ENCODE assay signal across 1 cellular context in the genomic region with DNA sequence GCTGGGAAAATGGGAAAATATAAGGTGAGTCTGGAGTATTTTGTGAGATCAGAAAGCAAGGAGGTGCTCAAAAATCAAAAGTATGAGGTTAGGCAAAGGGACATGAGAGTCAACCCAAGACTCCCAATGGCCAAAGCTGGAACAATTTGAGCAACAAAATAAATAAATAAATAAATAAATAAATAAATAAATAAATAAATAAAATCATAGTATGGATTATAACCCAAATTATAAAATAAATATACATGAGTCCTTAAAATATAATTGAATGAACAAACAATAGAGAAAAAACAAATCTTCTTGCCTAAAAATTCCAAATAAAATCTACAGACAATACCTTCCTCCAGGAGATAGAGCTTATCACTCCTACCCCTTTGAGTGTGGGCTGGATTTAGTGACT.
TF ChIP-seq lines count a peak whose summit lies in the region.

No MANE protein-coding gene starts in this region.

TF ChIP-seq in HEK293, 187 proteins besides CTCF, POLR2A, EP300 and RAD21 (continued from another document and continues in another):
- TF ChIP-seq ZNF404 (tag by site-specific recombination; IDR thresholded peaks at IDR 0.05) (no peak), ZNF23 (tag by site-specific recombination; IDR thresholded peaks at IDR 0.05; ENCODE audit: borderline replicate concordance) (no peak), ZSCAN16 (tag by site-specific recombination; IDR thresholded peaks at IDR 0.05) (no peak), GLIS2 (tag by site-specific recombination; IDR thresholded peaks at IDR 0.05) (no peak), ZNF19 (tag by site-specific recombination; IDR thresholded peaks at IDR 0.05; ENCODE audit: low read depth) (0 out of 2 replicates have a peak, but pooled peaks have one; percentile 50), ZNF211 (tag by site-specific recombination; IDR thresholded peaks at IDR 0.05; ENCODE audit: low read depth) (no peak), BCL11A (tag by site-specific recombination; IDR thresholded peaks at IDR 0.05; ENCODE audit: low read depth) (no peak), ZNF843 (tag by site-specific recombination; IDR thresholded peaks at IDR 0.05) (no peak), ZNF571 (tag by site-specific recombination; IDR thresholded peaks at IDR 0.05) (no peak), YY1 (tag by site-specific recombination; IDR thresholded peaks at IDR 0.05) (no peak), PRDM1 (tag by site-specific recombination; IDR thresholded peaks at IDR 0.05) (no peak), ZNF184 (tag by site-specific recombination; IDR thresholded peaks at IDR 0.05) (no peak), ZNF677 (tag by site-specific recombination; IDR thresholded peaks at IDR 0.05) (no peak), ZBTB21 (tag by site-specific recombination; IDR thresholded peaks at IDR 0.05) (peak; percentile 52; the same call in 1 of the 2 replicates), MYNN (tag by site-specific recombination; IDR thresholded peaks at IDR 0.05; ENCODE audit: borderline replicate concordance) (no peak), HOXC10 (CRISPR knock-in tag; IDR thresholded peaks at IDR 0.05) (no peak), ZNF114 (tag by site-specific recombination; IDR thresholded peaks at IDR 0.05) (no peak), OVOL3 (tag by site-specific recombination; IDR thresholded peaks at IDR 0.05) (no peak), ZNF777 (tag by site-specific recombination; IDR thresholded peaks at IDR 0.05; ENCODE audit: borderline replicate concordance) (no peak), ZNF266 (tag by site-specific recombination; IDR thresholded peaks at IDR 0.05; ENCODE audit: low read depth) (peak; percentile 94), ZNF658 (tag by site-specific recombination; IDR thresholded peaks at IDR 0.05) (no peak), SETDB1 (IDR thresholded peaks at IDR 0.05; ENCODE audit: insufficient read length, low read length) (no peak), ZNF510 (tag by site-specific recombination; IDR thresholded peaks at IDR 0.05; ENCODE audit: insufficient replicate concordance) (peak; percentile 93), ZNF155 (tag by site-specific recombination; IDR thresholded peaks at IDR 0.05) (no peak), ZNF626 (tag by site-specific recombination; IDR thresholded peaks at IDR 0.05) (no peak), ZNF202 (tag by site-specific recombination; IDR thresholded peaks at IDR 0.05; ENCODE audit: borderline replicate concordance) (peak; percentile 79; the same call in 1 of the 2 replicates), ZFP69B (tag by site-specific recombination; IDR thresholded peaks at IDR 0.05) (no peak), ZNF239 (tag by site-specific recombination; IDR thresholded peaks at IDR 0.05) (no peak), TRIM28 (IDR thresholded peaks at IDR 0.05; ENCODE audit: borderline replicate concordance, low read length) (no peak), KLF7 (tag by site-specific recombination; IDR thresholded peaks at IDR 0.05; ENCODE audit: borderline replicate concordance) (0 out of 2 replicates have a peak, but pooled peaks have one; percentile 38), ZNF416 (tag by site-specific recombination; IDR thresholded peaks at IDR 0.05) (no peak), KLF16 (tag by site-specific recombination; IDR thresholded peaks at IDR 0.05) (no peak), ZBTB48 (tag by site-specific recombination; IDR thresholded peaks at IDR 0.05) (no peak), ZNF2 (tag by site-specific recombination; IDR thresholded peaks at IDR 0.05) (no peak), ZNF530 (tag by site-specific recombination; IDR thresholded peaks at IDR 0.05; ENCODE audit: low read depth) (peak; percentile 57; the same call in 1 of the 2 replicates), ZIC2 (tag by site-specific recombination; IDR thresholded peaks at IDR 0.05) (no peak), ZNF391 (tag by site-specific recombination; IDR thresholded peaks at IDR 0.05; ENCODE audit: borderline replicate concordance, low read depth) (no peak), GLI2 (tag by site-specific recombination; IDR thresholded peaks at IDR 0.05; ENCODE audit: borderline replicate concordance, low read depth) (peak; percentile 23; the same call in 1 of the 2 replicates), TCF7L2 (IDR thresholded peaks at IDR 0.05; ENCODE audit: borderline replicate concordance, low read depth, low read length) (no peak), ZNF548 (tag by site-specific recombination; IDR thresholded peaks at IDR 0.05) (no peak), EGR2 (tag by site-specific recombination; IDR thresholded peaks at IDR 0.05; ENCODE audit: low read depth) (no peak), ZNF501 (tag by site-specific recombination; IDR thresholded peaks at IDR 0.05) (0 out of 2 replicates have a peak, but pooled peaks have one; percentile 45), ZNF473 (tag by site-specific recombination; IDR thresholded peaks at IDR 0.05) (no peak), ZNF670 (tag by site-specific recombination; IDR thresholded peaks at IDR 0.05; ENCODE audit: low read depth) (no peak), ZNF830 (tag by site-specific recombination; IDR thresholded peaks at IDR 0.05; ENCODE audit: low read depth) (no peak), SP7 (tag by site-specific recombination; IDR thresholded peaks at IDR 0.05) (no peak), ZNF16 (tag by site-specific recombination; IDR thresholded peaks at IDR 0.05; ENCODE audit: low read depth) (no peak)
- TF ChIP-seq, protein P1, sequence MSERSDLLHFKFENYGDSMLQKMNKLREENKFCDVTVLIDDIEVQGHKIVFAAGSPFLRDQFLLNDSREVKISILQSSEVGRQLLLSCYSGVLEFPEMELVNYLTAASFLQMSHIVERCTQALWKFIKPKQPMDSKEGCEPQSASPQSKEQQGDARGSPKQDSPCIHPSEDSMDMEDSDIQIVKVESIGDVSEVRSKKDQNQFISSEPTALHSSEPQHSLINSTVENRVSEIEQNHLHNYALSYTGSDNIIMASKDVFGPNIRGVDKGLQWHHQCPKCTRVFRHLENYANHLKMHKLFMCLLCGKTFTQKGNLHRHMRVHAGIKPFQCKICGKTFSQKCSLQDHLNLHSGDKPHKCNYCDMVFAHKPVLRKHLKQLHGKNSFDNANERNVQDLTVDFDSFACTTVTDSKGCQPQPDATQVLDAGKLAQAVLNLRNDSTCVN (tag by site-specific recombination; optimal IDR thresholded peaks at IDR 0.05): no peak
- TF ChIP-seq, protein P2, sequence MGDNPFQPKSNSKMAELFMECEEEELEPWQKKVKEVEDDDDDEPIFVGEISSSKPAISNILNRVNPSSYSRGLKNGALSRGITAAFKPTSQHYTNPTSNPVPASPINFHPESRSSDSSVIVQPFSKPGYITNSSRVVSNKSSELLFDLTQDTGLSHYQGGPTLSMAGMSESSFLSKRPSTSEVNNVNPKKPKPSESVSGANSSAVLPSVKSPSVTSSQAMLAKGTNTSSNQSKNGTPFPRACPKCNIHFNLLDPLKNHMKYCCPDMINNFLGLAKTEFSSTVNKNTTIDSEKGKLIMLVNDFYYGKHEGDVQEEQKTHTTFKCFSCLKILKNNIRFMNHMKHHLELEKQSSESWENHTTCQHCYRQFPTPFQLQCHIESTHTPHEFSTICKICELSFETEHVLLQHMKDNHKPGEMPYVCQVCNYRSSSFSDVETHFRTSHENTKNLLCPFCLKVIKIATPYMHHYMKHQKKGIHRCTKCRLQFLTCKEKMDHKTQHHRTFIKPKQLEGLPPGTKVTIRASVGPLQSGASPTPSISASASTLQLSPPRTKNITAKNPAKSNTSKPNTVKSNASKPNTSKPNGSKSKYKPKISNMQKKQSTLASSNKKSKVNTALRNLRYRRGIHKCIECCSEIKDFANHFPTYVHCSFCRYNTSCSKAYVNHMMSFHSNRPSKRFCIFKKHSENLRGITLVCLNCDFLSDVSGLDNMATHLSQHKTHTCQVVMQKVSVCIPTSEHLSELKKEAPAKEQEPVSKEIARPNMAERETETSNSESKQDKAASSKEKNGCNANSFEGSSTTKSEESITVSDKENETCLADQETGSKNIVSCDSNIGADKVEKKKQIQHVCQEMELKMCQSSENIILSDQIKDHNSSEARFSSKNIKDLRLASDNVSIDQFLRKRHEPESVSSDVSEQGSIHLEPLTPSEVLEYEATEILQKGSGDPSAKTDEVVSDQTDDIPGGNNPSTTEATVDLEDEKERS (tag by site-specific recombination; IDR thresholded peaks at IDR 0.05): no peak
- TF ChIP-seq, protein P3, sequence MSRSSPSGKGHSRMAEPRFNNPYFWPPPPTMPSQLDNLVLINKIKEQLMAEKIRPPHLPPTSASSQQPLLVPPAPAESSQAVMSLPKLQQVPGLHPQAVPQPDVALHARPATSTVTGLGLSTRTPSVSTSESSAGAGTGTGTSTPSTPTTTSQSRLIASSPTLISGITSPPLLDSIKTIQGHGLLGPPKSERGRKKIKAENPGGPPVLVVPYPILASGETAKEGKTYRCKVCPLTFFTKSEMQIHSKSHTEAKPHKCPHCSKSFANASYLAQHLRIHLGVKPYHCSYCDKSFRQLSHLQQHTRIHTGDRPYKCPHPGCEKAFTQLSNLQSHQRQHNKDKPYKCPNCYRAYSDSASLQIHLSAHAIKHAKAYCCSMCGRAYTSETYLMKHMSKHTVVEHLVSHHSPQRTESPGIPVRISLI (tag by site-specific recombination; IDR thresholded peaks at IDR 0.05): no peak
- TF ChIP-seq, protein P4, sequence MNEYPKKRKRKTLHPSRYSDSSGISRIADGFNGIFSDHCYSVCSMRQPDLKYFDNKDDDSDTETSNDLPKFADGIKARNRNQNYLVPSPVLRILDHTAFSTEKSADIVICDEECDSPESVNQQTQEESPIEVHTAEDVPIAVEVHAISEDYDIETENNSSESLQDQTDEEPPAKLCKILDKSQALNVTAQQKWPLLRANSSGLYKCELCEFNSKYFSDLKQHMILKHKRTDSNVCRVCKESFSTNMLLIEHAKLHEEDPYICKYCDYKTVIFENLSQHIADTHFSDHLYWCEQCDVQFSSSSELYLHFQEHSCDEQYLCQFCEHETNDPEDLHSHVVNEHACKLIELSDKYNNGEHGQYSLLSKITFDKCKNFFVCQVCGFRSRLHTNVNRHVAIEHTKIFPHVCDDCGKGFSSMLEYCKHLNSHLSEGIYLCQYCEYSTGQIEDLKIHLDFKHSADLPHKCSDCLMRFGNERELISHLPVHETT (tag by site-specific recombination; IDR thresholded peaks at IDR 0.05): 0 out of 2 replicates have a peak, but pooled peaks have one; percentile 21
- TF ChIP-seq, protein P5, sequence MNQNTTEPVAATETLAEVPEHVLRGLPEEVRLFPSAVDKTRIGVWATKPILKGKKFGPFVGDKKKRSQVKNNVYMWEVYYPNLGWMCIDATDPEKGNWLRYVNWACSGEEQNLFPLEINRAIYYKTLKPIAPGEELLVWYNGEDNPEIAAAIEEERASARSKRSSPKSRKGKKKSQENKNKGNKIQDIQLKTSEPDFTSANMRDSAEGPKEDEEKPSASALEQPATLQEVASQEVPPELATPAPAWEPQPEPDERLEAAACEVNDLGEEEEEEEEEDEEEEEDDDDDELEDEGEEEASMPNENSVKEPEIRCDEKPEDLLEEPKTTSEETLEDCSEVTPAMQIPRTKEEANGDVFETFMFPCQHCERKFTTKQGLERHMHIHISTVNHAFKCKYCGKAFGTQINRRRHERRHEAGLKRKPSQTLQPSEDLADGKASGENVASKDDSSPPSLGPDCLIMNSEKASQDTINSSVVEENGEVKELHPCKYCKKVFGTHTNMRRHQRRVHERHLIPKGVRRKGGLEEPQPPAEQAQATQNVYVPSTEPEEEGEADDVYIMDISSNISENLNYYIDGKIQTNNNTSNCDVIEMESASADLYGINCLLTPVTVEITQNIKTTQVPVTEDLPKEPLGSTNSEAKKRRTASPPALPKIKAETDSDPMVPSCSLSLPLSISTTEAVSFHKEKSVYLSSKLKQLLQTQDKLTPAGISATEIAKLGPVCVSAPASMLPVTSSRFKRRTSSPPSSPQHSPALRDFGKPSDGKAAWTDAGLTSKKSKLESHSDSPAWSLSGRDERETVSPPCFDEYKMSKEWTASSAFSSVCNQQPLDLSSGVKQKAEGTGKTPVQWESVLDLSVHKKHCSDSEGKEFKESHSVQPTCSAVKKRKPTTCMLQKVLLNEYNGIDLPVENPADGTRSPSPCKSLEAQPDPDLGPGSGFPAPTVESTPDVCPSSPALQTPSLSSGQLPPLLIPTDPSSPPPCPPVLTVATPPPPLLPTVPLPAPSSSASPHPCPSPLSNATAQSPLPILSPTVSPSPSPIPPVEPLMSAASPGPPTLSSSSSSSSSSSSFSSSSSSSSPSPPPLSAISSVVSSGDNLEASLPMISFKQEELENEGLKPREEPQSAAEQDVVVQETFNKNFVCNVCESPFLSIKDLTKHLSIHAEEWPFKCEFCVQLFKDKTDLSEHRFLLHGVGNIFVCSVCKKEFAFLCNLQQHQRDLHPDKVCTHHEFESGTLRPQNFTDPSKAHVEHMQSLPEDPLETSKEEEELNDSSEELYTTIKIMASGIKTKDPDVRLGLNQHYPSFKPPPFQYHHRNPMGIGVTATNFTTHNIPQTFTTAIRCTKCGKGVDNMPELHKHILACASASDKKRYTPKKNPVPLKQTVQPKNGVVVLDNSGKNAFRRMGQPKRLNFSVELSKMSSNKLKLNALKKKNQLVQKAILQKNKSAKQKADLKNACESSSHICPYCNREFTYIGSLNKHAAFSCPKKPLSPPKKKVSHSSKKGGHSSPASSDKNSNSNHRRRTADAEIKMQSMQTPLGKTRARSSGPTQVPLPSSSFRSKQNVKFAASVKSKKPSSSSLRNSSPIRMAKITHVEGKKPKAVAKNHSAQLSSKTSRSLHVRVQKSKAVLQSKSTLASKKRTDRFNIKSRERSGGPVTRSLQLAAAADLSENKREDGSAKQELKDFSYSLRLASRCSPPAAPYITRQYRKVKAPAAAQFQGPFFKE (tag by site-specific recombination; IDR thresholded peaks at IDR 0.05; ENCODE audit: borderline replicate concordance): no peak
- TF ChIP-seq, protein P6, sequence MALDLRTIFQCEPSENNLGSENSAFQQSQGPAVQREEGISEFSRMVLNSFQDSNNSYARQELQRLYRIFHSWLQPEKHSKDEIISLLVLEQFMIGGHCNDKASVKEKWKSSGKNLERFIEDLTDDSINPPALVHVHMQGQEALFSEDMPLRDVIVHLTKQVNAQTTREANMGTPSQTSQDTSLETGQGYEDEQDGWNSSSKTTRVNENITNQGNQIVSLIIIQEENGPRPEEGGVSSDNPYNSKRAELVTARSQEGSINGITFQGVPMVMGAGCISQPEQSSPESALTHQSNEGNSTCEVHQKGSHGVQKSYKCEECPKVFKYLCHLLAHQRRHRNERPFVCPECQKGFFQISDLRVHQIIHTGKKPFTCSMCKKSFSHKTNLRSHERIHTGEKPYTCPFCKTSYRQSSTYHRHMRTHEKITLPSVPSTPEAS (tag by site-specific recombination; IDR thresholded peaks at IDR 0.05): no peak
